ENCODE assay signal across 11 cellular contexts in genomic region chr10:132532784-132533560, GRCh38. TPM values are rescaled to one million over a fixed set of nuclear protein-coding genes. Genes with fewer than 3 reads are reported as not detected.
A peak's percentile ranks its signal among the peaks of the same experiment; 100 is the strongest.
DNase-seq lines count a peak whose midpoint lies in the region; TF ChIP-seq lines count a peak whose summit lies in the region.
"Had no signal": no experiment of that assay in that cellular context is flagged by ENCODE, and none has a peak within 500 bp of the region (broad histone marks: within the 10 kb centered on the region; RNA-seq: fewer than 3 reads in every experiment).

No MANE protein-coding gene starts in this region.

- intact Hi-C loops in cardiac septum (cut with DNase I) = no loop called here
- intact Hi-C loops in CD14-positive monocyte (cut with micrococcal nuclease) = loop anchor here (10.0 kb wide), 4 partner anchors 102 to 228 kb away; partner anchors contain the start of genes LRRC27 (in 1 of the 2) and STK32C (in 1 of the 2)

- H3K27ac ChIP-seq in right atrium auricular region = no peak overlapping the region

- TF ChIP-seq CTCF in right atrium auricular region (IDR thresholded peaks at IDR 0.05) (no peak), foreskin fibroblast (IDR thresholded peaks at IDR 0.05; ENCODE audit: low read depth, low read length) (no peak), CD14-positive monocyte (IDR thresholded peaks at IDR 0.05) (no peak)

- H3K36me3 Mint-ChIP-seq in CD14-positive monocyte = peaks cover 7 to 11% of the 10 kb centered on the region in 2 donors

- H3K36me3 ChIP-seq in right atrium auricular region = no peaks in the 10 kb centered on the region

- H3K27me3 ChIP-seq in right atrium auricular region = no peaks in the 10 kb centered on the region

- peak overlapping the region in 1 of 7 donors; percentile 22 for H3K27ac Mint-ChIP-seq in CD14-positive monocyte

- H3K9me3 Mint-ChIP-seq in CD14-positive monocyte = peaks cover 3 to 19% (median 10%) of the 10 kb centered on the region in 7 donors

- peaks cover 0 to 11% of the 10 kb centered on the region in 2 donors for H3K9me3 ChIP-seq in right atrium auricular region

- H3K4me3 ChIP-seq in right atrium auricular region = no peak overlapping the region
- H3K4me3 ChIP-seq in foreskin fibroblast (ENCODE audit: low read depth in 1 of 2, low read length in 2 of 2) = no peak overlapping the region

- no peak overlapping the region for H3K4me3 Mint-ChIP-seq in CD14-positive monocyte

- peaks cover 0 to 15% of the 10 kb centered on the region in 2 donors for H3K4me1 ChIP-seq in right atrium auricular region

- H3K27me3 Mint-ChIP-seq in CD14-positive monocyte (ENCODE audit: low read depth in 3 of 3) = peaks cover 18 to 28% (median 26%) of the 10 kb centered on the region in 3 donors

- H3K4me1 Mint-ChIP-seq in CD14-positive monocyte = peaks cover 15% of the 10 kb centered on the region

- peak; percentile 31 for DNase-seq in cardiac septum (ENCODE audit: low spot score)
- DNase-seq in right atrium auricular region (ENCODE audit: low spot score) = no peak
- DNase-seq in T1000 (lab: John Stamatoyannopoulos, UW) = peak; percentile 90
- DNase-seq in foreskin fibroblast = peak; percentile 79 to 90
- no peak for DNase-seq in SHP77 treated with DMSO at 0.1 percent for 48 hours (lab: John Stamatoyannopoulos, UW)
- DNase-seq in epidermal melanocyte (ENCODE audit: insufficient read length, low spot score) = no peak
- DNase-seq in activated CD4-positive, alpha-beta T cell treated with anti-CD3 and anti-CD28 coated beads, Interleukin-2, amount 50 U/mL, for 1 hour = no peak
- DNase-seq in CD14-positive monocyte (ENCODE audit: low spot score) = no peak
- DNase-seq: Karpas-422; NCI-H524; stimulated activated CD8-positive, alpha-beta memory T cell treated with anti-CD3 and anti-CD28 coated beads, Interleukin-4, amount 100 ng/mL, for 48 hours had no signal

RNA-seq across cellular contexts. Expression of gene INPP5A, which starts 4.6 kb away (rescaled TPM):
- 121 TPM for total RNA-seq in cardiac septum
- total RNA-seq in right atrium auricular region = 100 to 1,000 TPM; 116 to 143 TPM
- polyA plus RNA-seq in CD14-positive monocyte = 1 to 10 TPM in 1 of 2 donors, under 1 TPM in 1; 0.87 to 2.9 TPM

Comparison
In these comparisons a context has a peak if more than half of its experiments do, and no peak if none do; other contexts are left out.
1. DNase-seq: peak in cardiac septum (single experiment), T1000 (single experiment) and foreskin fibroblast (2 of 2); none in right atrium auricular region (single experiment), SHP77 treated with DMSO at 0.1 percent for 48 hours (single experiment), epidermal melanocyte (single experiment), activated CD4-positive, alpha-beta T cell treated with anti-CD3 and anti-CD28 coated beads, Interleukin-2, amount 50 U/mL, for 1 hour (single experiment) and CD14-positive monocyte (single experiment).